ENCODE assay signal across 11 cellular contexts in the genomic region with DNA sequence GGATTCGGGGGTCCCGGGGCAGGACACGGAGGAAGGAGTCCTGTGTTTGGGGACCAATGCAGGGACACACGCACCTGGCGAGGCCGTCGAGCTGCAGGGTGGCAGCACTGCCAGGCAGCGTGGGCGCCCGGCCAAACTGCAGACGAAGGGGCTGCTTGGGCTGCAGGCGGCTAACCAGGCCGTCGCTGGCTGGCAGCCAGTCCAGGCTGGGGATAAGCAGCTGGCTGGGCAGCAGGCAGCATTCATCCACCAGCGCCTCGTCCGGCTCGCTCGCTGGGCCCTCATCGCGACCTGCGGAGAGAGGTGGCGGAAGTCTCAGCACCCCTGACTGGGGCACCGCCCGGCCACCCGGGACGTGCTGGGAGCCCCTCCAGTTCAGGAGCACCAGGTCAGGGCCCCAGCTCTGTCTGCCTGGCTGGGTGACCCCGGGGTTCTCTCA. TPM values are rescaled to one million over a fixed set of nuclear protein-coding genes. Genes with fewer than 3 reads are reported as not detected.
A peak's percentile ranks its signal among the peaks of the same experiment; 100 is the strongest.
DNase-seq lines count a peak whose midpoint lies in the region; ATAC-seq and TF ChIP-seq lines count a peak whose summit lies in the region.
"Had no signal": no experiment of that assay in that cellular context is flagged by ENCODE, and none has a peak within 500 bp of the region (broad histone marks: within the 10 kb centered on the region; RNA-seq: fewer than 3 reads in every experiment).

No MANE protein-coding gene starts in this region.

- H3K4me1 ChIP-seq in fibroblast of lung (ENCODE audit: control insufficient read depth, extremely low read depth, insufficient read depth, low read length) (peaks cover 11% of the 10 kb centered on the region), subcutaneous abdominal adipose tissue (ENCODE audit: control insufficient read depth in 5 of 5, insufficient read depth in 5 of 5, low read length in 5 of 5) (peaks cover 2 to 34% (median 21%) of the 10 kb centered on the region in 5 donors)

- no peak overlapping the region for H2AFZ ChIP-seq in fibroblast of lung (ENCODE audit: low read length)

- H3K36me3 Mint-ChIP-seq in HFFc6 (ENCODE audit: low read depth): peaks cover 9% of the 10 kb centered on the region

- H3K36me3 ChIP-seq in fibroblast of lung (ENCODE audit: control insufficient read depth, insufficient read depth, low read length): peaks cover 26% of the 10 kb centered on the region
- peaks cover 0 to 52% (median 48%) of the 10 kb centered on the region in 5 donors for H3K36me3 ChIP-seq in subcutaneous abdominal adipose tissue (ENCODE audit: control insufficient read depth in 5 of 5, insufficient read depth in 5 of 5, low read length in 5 of 5)

- H3K27ac Mint-ChIP-seq in stimulated activated naive CD8-positive, alpha-beta T cell treated with anti-CD3 and anti-CD28 coated beads, Interleukin-15, amount 100 ng/mL, for 72 hours: no peak overlapping the region
- no peak overlapping the region for H3K27ac Mint-ChIP-seq in HFFc6
- H3K27ac Mint-ChIP-seq: natural killer cell treated with Interleukin-12 subunit alpha and Interleukin-12 subunit beta and Interleukin-15 and Interleukin-18, amount 100 ng/mL, for 72 hours had no signal

- H3K27me3 ChIP-seq in fibroblast of lung (ENCODE audit: control insufficient read depth, insufficient read depth, low read length) (no peaks in the 10 kb centered on the region), subcutaneous abdominal adipose tissue (ENCODE audit: control insufficient read depth in 5 of 5, insufficient read depth in 4 of 5, low read length in 5 of 5) (no peaks in the 10 kb centered on the region)

- no peak overlapping the region for H3K4me2 ChIP-seq in fibroblast of lung (ENCODE audit: extremely low read depth, insufficient read depth, low read length)

- no peaks in the 10 kb centered on the region for H3K79me2 ChIP-seq in fibroblast of lung (ENCODE audit: control insufficient read depth, insufficient read depth, low read length)

- ATAC-seq in stimulated activated naive CD8-positive, alpha-beta T cell treated with anti-CD3 and anti-CD28 coated beads, Interleukin-15, amount 100 ng/mL, for 72 hours: no peak
- ATAC-seq: natural killer cell treated with Interleukin-12 subunit alpha and Interleukin-12 subunit beta and Interleukin-15 and Interleukin-18, amount 100 ng/mL, for 72 hours had no signal

- H3K9me3 Mint-ChIP-seq in stimulated activated naive CD8-positive, alpha-beta T cell treated with anti-CD3 and anti-CD28 coated beads, Interleukin-15, amount 100 ng/mL, for 72 hours: no peaks in the 10 kb centered on the region
- no peaks in the 10 kb centered on the region for H3K9me3 Mint-ChIP-seq in HFFc6
- H3K9me3 Mint-ChIP-seq: natural killer cell treated with Interleukin-12 subunit alpha and Interleukin-12 subunit beta and Interleukin-15 and Interleukin-18, amount 100 ng/mL, for 72 hours had no signal

- H3K4me1 Mint-ChIP-seq in stimulated activated naive CD8-positive, alpha-beta T cell treated with anti-CD3 and anti-CD28 coated beads, Interleukin-15, amount 100 ng/mL, for 72 hours: peaks cover 12% of the 10 kb centered on the region
- H3K4me1 Mint-ChIP-seq in HFFc6 (ENCODE audit: low read depth): peaks cover 16% of the 10 kb centered on the region

- H3K9me3 ChIP-seq in fibroblast of lung (ENCODE audit: control insufficient read depth, insufficient read depth, low read depth, low read length) (no peaks in the 10 kb centered on the region), subcutaneous abdominal adipose tissue (ENCODE audit: control insufficient read depth in 5 of 5, low read length in 5 of 5) (no peaks in the 10 kb centered on the region)

- TF ChIP-seq CTCF in fibroblast of lung (conservative IDR thresholded peaks at IDR 0.05 in 1 of 2, IDR thresholded peaks at IDR 0.05 in 1 of 2; ENCODE audit: low read depth in 1 of 2, low read length in 2 of 2) (no peak), GM10266 (IDR thresholded peaks at IDR 0.05; ENCODE audit: control insufficient read depth, insufficient read depth, low read depth, missing control alignments) (no peak), HFFc6 (IDR thresholded peaks at IDR 0.05) (no peak)

- H3K9ac ChIP-seq in fibroblast of lung (ENCODE audit: insufficient read depth, low read length): no peak overlapping the region
- H3K9ac ChIP-seq in subcutaneous abdominal adipose tissue (ENCODE audit: low read length in 5 of 5): no peak overlapping the region

- no peaks in the 10 kb centered on the region for H4K20me1 ChIP-seq in fibroblast of lung (ENCODE audit: control insufficient read depth, extremely low read depth, insufficient read depth, low read length)

- H3K4me3 Mint-ChIP-seq in stimulated activated naive CD8-positive, alpha-beta T cell treated with anti-CD3 and anti-CD28 coated beads, Interleukin-15, amount 100 ng/mL, for 72 hours: no peak overlapping the region
- no peak overlapping the region for H3K4me3 Mint-ChIP-seq in HFFc6
- H3K4me3 Mint-ChIP-seq: natural killer cell treated with Interleukin-12 subunit alpha and Interleukin-12 subunit beta and Interleukin-15 and Interleukin-18, amount 100 ng/mL, for 72 hours had no signal

- H3K4me3 ChIP-seq in fibroblast of lung (replicated peaks in 1 of 4; ENCODE audit: control extremely low read depth in 1 of 4, insufficient read depth in 1 of 4, low read depth in 3 of 4, low read length in 4 of 4) (no peak overlapping the region), subcutaneous abdominal adipose tissue (ENCODE audit: low read depth in 1 of 5, low read length in 5 of 5) (no peak overlapping the region)

- DNase-seq in NCI-H2029 (lab: John Stamatoyannopoulos, UW): peak; percentile 93
- DNase-seq in fibroblast of lung (ENCODE audit: low read depth in 2 of 2): peak; percentile 63 to 78
- no peak for DNase-seq in stimulated activated naive CD8-positive, alpha-beta T cell treated with anti-CD3 and anti-CD28 coated beads, Interleukin-15, amount 100 ng/mL, for 72 hours
- DNase-seq in GM10266 (ENCODE audit: extremely low spot score): no peak
- DNase-seq in HFFc6: no peak
- DNase-seq: GOT3, Karpas-422, NCI-H526 treated with DMSO at 0.1 percent for 48 hours had no signal

- H3K27me3 Mint-ChIP-seq in stimulated activated naive CD8-positive, alpha-beta T cell treated with anti-CD3 and anti-CD28 coated beads, Interleukin-15, amount 100 ng/mL, for 72 hours: no peaks in the 10 kb centered on the region
- H3K27me3 Mint-ChIP-seq in HFFc6 (ENCODE audit: insufficient read depth): peaks cover 10% of the 10 kb centered on the region
- H3K27me3 Mint-ChIP-seq: natural killer cell treated with Interleukin-12 subunit alpha and Interleukin-12 subunit beta and Interleukin-15 and Interleukin-18, amount 100 ng/mL, for 72 hours had no signal

- H3K27ac ChIP-seq in fibroblast of lung (ENCODE audit: insufficient read depth, low read length) (no peak overlapping the region), subcutaneous abdominal adipose tissue (ENCODE audit: low read depth, low read length) (peak overlapping the region; percentile 84)

RNA-seq across cellular contexts. Expression of a gene that starts 11.5 kb away (rescaled TPM):
- total RNA-seq in fibroblast of lung: 18.8 and 206 TPM in 2 replicates
- 1.00 and 3.3 TPM in 2 replicates for polyA plus RNA-seq in fibroblast of lung
- 3.2 and 13.7 TPM in 2 replicates for polyA plus RNA-seq in fibroblast of lung (2012)
- 0.59 and 0.78 TPM in 2 replicates for polyA minus RNA-seq in fibroblast of lung (ENCODE audit: low replicate concordance)
- total RNA-seq in HFFc6 (2021; fragmentation: NEBNext Ultra II Directional; extraction: Animal tissue kit (Norgen Biotek cat#: 25700)): 1 to 10 TPM in 3 of 6 experiments, under 1 TPM in 3; 0.84 to 1.7 (median 0.98) TPM

RNA-seq across cellular contexts. Expression of a gene that starts 18.9 kb away (rescaled TPM):
- total RNA-seq in fibroblast of lung: 0.51 and 0.66 TPM in 2 replicates
- polyA plus RNA-seq in fibroblast of lung: 0.07 and 0.48 TPM in 2 replicates
- 0.25 and 0.78 TPM in 2 replicates for polyA plus RNA-seq in fibroblast of lung (2012)
- not detected in 2 replicates for polyA minus RNA-seq in fibroblast of lung (ENCODE audit: low replicate concordance)
- total RNA-seq in HFFc6 (2021; fragmentation: NEBNext Ultra II Directional; extraction: Animal tissue kit (Norgen Biotek cat#: 25700)): under 1 TPM in 1 of 6 experiments, not detected in 5; 0.21 TPM
- total RNA-seq: natural killer cell treated with Interleukin-12 subunit alpha and Interleukin-12 subunit beta and Interleukin-15 and Interleukin-18, amount 100 ng/mL, for 72 hours had no signal

RNA-seq across cellular contexts. Expression of a gene that starts 22.0 kb away (rescaled TPM):
- total RNA-seq in fibroblast of lung: 24.4 and 35.0 TPM in 2 replicates
- polyA plus RNA-seq in fibroblast of lung: 19.3 and 26.2 TPM in 2 replicates
- 45.7 and 61.2 TPM in 2 replicates for polyA plus RNA-seq in fibroblast of lung (2012)
- 39.8 and 51.4 TPM in 2 replicates for polyA minus RNA-seq in fibroblast of lung (ENCODE audit: low replicate concordance)
- 10 to 100 TPM; 58.1 to 91.0 (median 70.9) TPM for total RNA-seq in HFFc6 (2021; fragmentation: NEBNext Ultra II Directional; extraction: Animal tissue kit (Norgen Biotek cat#: 25700))

RNA-seq across cellular contexts. Expression of a gene that starts 22.3 kb away (rescaled TPM):
- not detected in 2 replicates for total RNA-seq in fibroblast of lung
- polyA plus RNA-seq in fibroblast of lung: not detected in 2 replicates
- polyA plus RNA-seq in fibroblast of lung (2012): not detected in 2 replicates
- not detected in 2 replicates for polyA minus RNA-seq in fibroblast of lung (ENCODE audit: low replicate concordance)
- total RNA-seq in HFFc6 (2021; fragmentation: NEBNext Ultra II Directional; extraction: Animal tissue kit (Norgen Biotek cat#: 25700)): not detected
- total RNA-seq: natural killer cell treated with Interleukin-12 subunit alpha and Interleukin-12 subunit beta and Interleukin-15 and Interleukin-18, amount 100 ng/mL, for 72 hours; temporal lobe had no signal

RNA-seq across cellular contexts. Expression of a gene that starts 30.2 kb away (rescaled TPM):
- total RNA-seq in fibroblast of lung: not detected in 2 replicates
- polyA plus RNA-seq in fibroblast of lung: not detected in 2 replicates
- not detected in 2 replicates for polyA plus RNA-seq in fibroblast of lung (2012)
- not detected in 2 replicates for polyA minus RNA-seq in fibroblast of lung (ENCODE audit: low replicate concordance)
- not detected for total RNA-seq in HFFc6 (2021; fragmentation: NEBNext Ultra II Directional; extraction: Animal tissue kit (Norgen Biotek cat#: 25700))
- total RNA-seq: natural killer cell treated with Interleukin-12 subunit alpha and Interleukin-12 subunit beta and Interleukin-15 and Interleukin-18, amount 100 ng/mL, for 72 hours had no signal

Comparison
In these comparisons a context has a peak if more than half of its experiments do, and no peak if none do; other contexts are left out.
1. DNase-seq: peak in NCI-H2029 (single experiment) and fibroblast of lung (2 of 2); none in stimulated activated naive CD8-positive, alpha-beta T cell treated with anti-CD3 and anti-CD28 coated beads, Interleukin-15, amount 100 ng/mL, for 72 hours (0 of 2), GM10266 (single experiment) and HFFc6 (single experiment).